9 cellular contexts compared by ENCODE assay signal in the genomic region with DNA sequence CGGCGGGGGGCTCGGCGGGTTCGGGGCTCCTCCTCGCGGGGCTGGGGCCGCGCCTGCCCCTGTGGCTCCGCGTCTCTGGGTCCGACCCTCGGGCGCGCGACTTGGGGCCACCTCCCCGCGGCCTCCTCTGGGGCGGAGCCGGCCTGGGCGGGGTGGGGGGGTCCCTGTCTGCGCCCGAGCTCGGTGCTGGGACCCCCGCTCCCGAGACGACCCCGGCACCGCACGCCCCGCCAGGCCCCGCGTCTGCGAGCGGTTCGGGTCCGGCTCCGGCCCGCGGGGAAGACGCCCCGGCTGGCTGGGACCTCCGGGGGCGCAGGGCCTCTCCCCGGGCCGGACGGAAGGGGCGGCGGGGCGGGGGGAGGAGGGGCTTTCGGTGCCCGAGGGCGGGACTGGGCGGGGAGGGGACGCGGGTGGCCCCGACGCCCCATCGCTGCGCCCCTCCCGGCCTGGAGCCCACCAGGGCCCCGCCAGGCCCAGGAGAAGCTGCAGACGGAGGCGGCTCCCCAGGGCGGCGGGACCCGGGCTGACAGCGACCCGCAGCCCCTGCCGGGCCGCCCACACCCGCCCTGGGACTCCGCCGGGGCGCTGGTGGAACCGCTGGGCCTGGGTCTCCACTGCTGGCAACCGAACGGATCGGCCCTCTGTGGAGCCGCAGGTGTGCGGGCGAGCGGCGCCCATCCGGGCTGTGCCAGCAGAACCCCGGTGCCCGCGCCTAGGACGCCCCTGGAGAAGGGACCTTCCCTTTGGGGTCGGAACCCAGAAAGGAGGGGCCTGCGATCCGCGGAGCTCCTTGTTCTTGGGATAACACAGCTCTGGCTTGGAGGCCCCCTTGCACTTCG. TPM values are rescaled to one million over a fixed set of nuclear protein-coding genes. Genes with fewer than 3 reads are reported as not detected.
DNase-seq lines count a peak whose midpoint lies in the region; ATAC-seq, FAIRE-seq and TF ChIP-seq lines count a peak whose summit lies in the region.
"Had no signal": no experiment of that assay in that cellular context is flagged by ENCODE, and none has a peak within 500 bp of the region (broad histone marks: within the 10 kb centered on the region; RNA-seq: fewer than 3 reads in every experiment).

No MANE protein-coding gene starts in this region.

- H3K4me1 Mint-ChIP-seq in activated T-cell treated with anti-CD3 and anti-CD28 coated beads, Interleukin-2, amount 50 U/mL, for 4 hours (ENCODE audit: low read depth): peaks cover 6% of the 10 kb centered on the region

- ATAC-seq in activated T-cell treated with anti-CD3 and anti-CD28 coated beads, Interleukin-2, amount 50 U/mL, for 4 hours: peak; percentile 53 to 54
- ATAC-seq in right cardiac atrium (peak; percentile 53 to 56), GM18511 (IDR thresholded peaks at IDR 0.05; ENCODE audit: unreplicated experiment) (no peak)

- no peaks in the 10 kb centered on the region for H3K27me3 ChIP-seq in right cardiac atrium (ENCODE audit: control insufficient read depth, insufficient read depth)

- under 1% methylated on average over 90 of the region's 94 CpGs for WGBS in right cardiac atrium

- peaks cover 42% of the 10 kb centered on the region for H3K27me3 Mint-ChIP-seq in activated T-cell treated with anti-CD3 and anti-CD28 coated beads, Interleukin-2, amount 50 U/mL, for 4 hours (ENCODE audit: low read depth)

- no peak for FAIRE-seq in GM12892 (lab: Jason Lieb, UNC)

- H3K27ac ChIP-seq in right cardiac atrium (ENCODE audit: low read length): peak overlapping the region; percentile 83
- H3K27ac ChIP-seq: epithelial cell of prostate had no signal

- peak; percentile 11 for DNase-seq in GM12892 (ENCODE audit: insufficient read length)
- no peak for DNase-seq in activated T-cell treated with anti-CD3 and anti-CD28 coated beads, Interleukin-2, amount 50 U/mL, for 4 hours
- DNase-seq in right cardiac atrium: peak; percentile 51 to 79 (median 75)
- no peak for DNase-seq in skeletal muscle cell (ENCODE audit: low read depth)
- DNase-seq in GDM1 (lab: John Stamatoyannopoulos, UW): no peak
- DNase-seq in NCI-H146 treated with DMSO at 0.1 percent for 48 hours (lab: John Stamatoyannopoulos, UW; ENCODE audit: unreplicated experiment): no peak
- DNase-seq in NCI-H1105 (lab: John Stamatoyannopoulos, UW): no peak

- intact Hi-C loops in right cardiac atrium (cut with DNase I): loop anchor here (5.0 to 10.0 kb wide), 3 partner anchors 64 to 126 kb away; a partner anchor contains a TSS

- H3K36me3 Mint-ChIP-seq in activated T-cell treated with anti-CD3 and anti-CD28 coated beads, Interleukin-2, amount 50 U/mL, for 4 hours (ENCODE audit: insufficient read depth): no peaks in the 10 kb centered on the region

- peaks cover 5% of the 10 kb centered on the region for H3K4me1 ChIP-seq in right cardiac atrium (ENCODE audit: control insufficient read depth, insufficient read depth, low read length)

- H3K9me3 ChIP-seq in right cardiac atrium (ENCODE audit: control insufficient read depth, low read length): no peaks in the 10 kb centered on the region

- TF ChIP-seq POLR2A in GM12892 (IDR thresholded peaks at IDR 0.05; ENCODE audit: low read depth, low read length): no peak

- peak overlapping the region; percentile 94 for H3K4me3 ChIP-seq in right cardiac atrium (ENCODE audit: low read length)
- peak overlapping the region; percentile 57 for H3K4me3 ChIP-seq in skeletal muscle cell (ENCODE audit: low read depth, low read length)

- peaks cover 13% of the 10 kb centered on the region for H3K9me3 Mint-ChIP-seq in activated T-cell treated with anti-CD3 and anti-CD28 coated beads, Interleukin-2, amount 50 U/mL, for 4 hours

- peak overlapping the region; percentile 73 for H3K4me3 Mint-ChIP-seq in activated T-cell treated with anti-CD3 and anti-CD28 coated beads, Interleukin-2, amount 50 U/mL, for 4 hours

RNA-seq across cellular contexts. Expression of a gene that starts 0.6 kb away (rescaled TPM):
- 0.28 TPM for polyA plus RNA-seq in GM12892 (2012; ENCODE audit: missing spikeins)
- 1 to 10 TPM; 4.8 to 7.7 (median 5.7) TPM for total RNA-seq in activated T-cell treated with anti-CD3 and anti-CD28 coated beads, Interleukin-2, amount 50 U/mL, for 4 hours
- total RNA-seq in right cardiac atrium: 100 to 1,000 TPM; 198 to 323 (median 274) TPM
- 210 TPM for polyA plus RNA-seq in right cardiac atrium

RNA-seq across cellular contexts. Expression of a gene that starts 56.9 kb away (rescaled TPM):
- 1.3 TPM for polyA plus RNA-seq in GM12892 (2012; ENCODE audit: missing spikeins)
- under 1 TPM; 0.33 to 0.71 (median 0.40) TPM for total RNA-seq in activated T-cell treated with anti-CD3 and anti-CD28 coated beads, Interleukin-2, amount 50 U/mL, for 4 hours
- total RNA-seq in right cardiac atrium: 1 to 10 TPM; 1.6 to 3.5 (median 2.0) TPM
- polyA plus RNA-seq in right cardiac atrium: 1.00 TPM

Comparison
In these comparisons a context has a peak if more than half of its experiments do, and no peak if none do; other contexts are left out.
1. DNase-seq: peak in GM12892 (single experiment) and right cardiac atrium (3 of 3); none in activated T-cell treated with anti-CD3 and anti-CD28 coated beads, Interleukin-2, amount 50 U/mL, for 4 hours (single experiment), skeletal muscle cell (single experiment), GDM1 (single experiment), NCI-H146 treated with DMSO at 0.1 percent for 48 hours (single experiment) and NCI-H1105 (single experiment).
2. RNA of a gene that starts 0.6 kb away (total RNA-seq): 198 to 323 TPM in right cardiac atrium; 4.8 to 7.7 TPM in activated T-cell treated with anti-CD3 and anti-CD28 coated beads, Interleukin-2, amount 50 U/mL, for 4 hours; every median in the first group is over 10 times any median in the second.